Comparison of ENCODE assay signal across 1 cellular context in the genomic region with DNA sequence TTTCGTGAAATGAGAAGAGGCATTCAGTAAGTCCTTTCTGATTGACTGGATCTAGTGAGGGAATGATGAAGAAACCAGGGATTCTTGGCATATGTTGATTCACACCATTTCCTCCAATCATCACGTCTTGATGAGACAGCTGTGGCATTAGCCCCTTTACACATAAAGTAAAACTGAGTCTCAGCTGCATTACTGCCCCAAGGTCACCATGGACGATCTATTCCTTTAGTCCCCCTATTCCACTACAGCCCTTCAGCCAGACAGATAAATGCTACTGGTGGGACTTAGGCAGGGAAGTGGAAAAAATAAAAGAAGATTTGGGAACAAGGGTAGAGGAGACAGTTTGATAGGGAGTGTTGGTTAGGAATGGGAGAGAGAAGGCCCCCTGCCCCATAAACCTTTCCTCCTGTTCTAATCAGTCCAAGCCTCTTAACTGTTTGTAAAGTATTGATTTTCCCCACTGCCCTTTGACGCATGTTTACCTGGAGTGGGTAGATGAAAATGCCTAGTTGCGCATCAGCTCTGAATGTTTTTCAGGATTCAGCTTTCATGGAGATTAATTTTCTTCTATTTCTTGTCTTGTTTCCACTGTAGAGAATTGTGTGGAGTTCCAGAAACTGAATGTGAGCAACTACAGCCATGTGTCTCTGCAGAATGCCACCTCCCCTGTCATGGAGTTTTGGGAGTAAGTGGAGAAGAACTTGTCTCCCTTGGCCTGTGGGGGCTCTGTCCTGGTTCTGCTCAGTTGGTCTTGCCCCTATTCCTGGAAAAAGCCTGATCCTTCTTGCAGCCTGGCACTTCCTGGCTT.
TF ChIP-seq lines count a peak whose summit lies in the region.

No MANE protein-coding gene starts in this region.

TF ChIP-seq in HepG2, 621 proteins besides CTCF, POLR2A, EP300 and RAD21 (continued from another document and continues in another):
- no peak for TF ChIP-seq REST (IDR thresholded peaks at IDR 0.05; ENCODE audit: borderline replicate concordance in 1 of 2, low read depth in 1 of 2, low read length in 2 of 2)
- 0 out of 2 replicates have a peak, but pooled peaks have one; percentile 17 for TF ChIP-seq ZNF292 (CRISPR knock-in tag; IDR thresholded peaks at IDR 0.05; ENCODE audit: borderline replicate concordance, low read depth)
- TF ChIP-seq ZNF30 (CRISPR knock-in tag; IDR thresholded peaks at IDR 0.05) = no peak
- no peak for TF ChIP-seq SP1 (IDR thresholded peaks at IDR 0.05)
- no peak for TF ChIP-seq SP1 (CRISPR knock-in tag; IDR thresholded peaks at IDR 0.05)
- TF ChIP-seq JARID2 (CRISPR knock-in tag; IDR thresholded peaks at IDR 0.05; ENCODE audit: insufficient replicate concordance) = no peak
- no peak for TF ChIP-seq RARA (CRISPR knock-in tag; IDR thresholded peaks at IDR 0.05)
- TF ChIP-seq ZNF547 (CRISPR knock-in tag; IDR thresholded peaks at IDR 0.05) = no peak
- no peak for TF ChIP-seq GFI1 (CRISPR knock-in tag; IDR thresholded peaks at IDR 0.05; ENCODE audit: borderline replicate concordance)
- no peak for TF ChIP-seq ZNF792 (CRISPR knock-in tag; IDR thresholded peaks at IDR 0.05)
- TF ChIP-seq CREBL2 (CRISPR knock-in tag; IDR thresholded peaks at IDR 0.05; ENCODE audit: borderline replicate concordance) = no peak
- TF ChIP-seq ZBTB46 (CRISPR knock-in tag; IDR thresholded peaks at IDR 0.05; ENCODE audit: borderline replicate concordance) = no peak
- no peak for TF ChIP-seq NR2F2 (IDR thresholded peaks at IDR 0.05; ENCODE audit: borderline replicate concordance, low read depth)
- TF ChIP-seq FOXA1 (IDR thresholded peaks at IDR 0.05) = no peak
- no peak for TF ChIP-seq FOXA1 (CRISPR knock-in tag; IDR thresholded peaks at IDR 0.05)
- no peak for TF ChIP-seq ZBTB21 (CRISPR knock-in tag; IDR thresholded peaks at IDR 0.05)
- TF ChIP-seq ZNF883 (CRISPR knock-in tag; IDR thresholded peaks at IDR 0.05; ENCODE audit: not compliant biosample characterization) = no peak
- peak; percentile 68 for TF ChIP-seq GATAD2A (CRISPR knock-in tag; IDR thresholded peaks at IDR 0.05)
- no peak for TF ChIP-seq BATF2 (CRISPR knock-in tag; IDR thresholded peaks at IDR 0.05)
- no peak for TF ChIP-seq SYNCRIP (IDR thresholded peaks at IDR 0.05; ENCODE audit: insufficient read depth, low read depth, low read length)
- 0 out of 2 replicates have a peak, but pooled peaks have one; percentile 19 for TF ChIP-seq ZBTB20 (CRISPR knock-in tag; IDR thresholded peaks at IDR 0.05; ENCODE audit: borderline replicate concordance, low read depth)
- no peak for TF ChIP-seq GATA4 (IDR thresholded peaks at IDR 0.05; ENCODE audit: borderline replicate concordance, low read depth)
- TF ChIP-seq STAG1 (CRISPR knock-in tag; IDR thresholded peaks at IDR 0.05) = no peak
- peak; percentile 22; the same call in 1 of the 2 replicates for TF ChIP-seq ZMYM4 (CRISPR knock-in tag; IDR thresholded peaks at IDR 0.05)
- TF ChIP-seq PATZ1 (CRISPR knock-in tag; IDR thresholded peaks at IDR 0.05) = no peak
- TF ChIP-seq ZNF362 (CRISPR knock-in tag; IDR thresholded peaks at IDR 0.05; ENCODE audit: borderline replicate concordance) = no peak
- TF ChIP-seq ZNF788 (CRISPR knock-in tag; IDR thresholded peaks at IDR 0.05; ENCODE audit: borderline replicate concordance) = no peak
- TF ChIP-seq ZFP36 (IDR thresholded peaks at IDR 0.05; ENCODE audit: borderline replicate concordance, low read depth, low read length, partially characterized antibody) = no peak
- TF ChIP-seq TCF7 (IDR thresholded peaks at IDR 0.05; ENCODE audit: low read depth) = no peak
- TF ChIP-seq IRF2 (CRISPR knock-in tag; IDR thresholded peaks at IDR 0.05) = no peak
- no peak for TF ChIP-seq ZSCAN21 (CRISPR knock-in tag; IDR thresholded peaks at IDR 0.05; ENCODE audit: borderline replicate concordance)
- TF ChIP-seq, protein P1, sequence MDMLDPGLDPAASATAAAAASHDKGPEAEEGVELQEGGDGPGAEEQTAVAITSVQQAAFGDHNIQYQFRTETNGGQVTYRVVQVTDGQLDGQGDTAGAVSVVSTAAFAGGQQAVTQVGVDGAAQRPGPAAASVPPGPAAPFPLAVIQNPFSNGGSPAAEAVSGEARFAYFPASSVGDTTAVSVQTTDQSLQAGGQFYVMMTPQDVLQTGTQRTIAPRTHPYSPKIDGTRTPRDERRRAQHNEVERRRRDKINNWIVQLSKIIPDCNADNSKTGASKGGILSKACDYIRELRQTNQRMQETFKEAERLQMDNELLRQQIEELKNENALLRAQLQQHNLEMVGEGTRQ (IDR thresholded peaks at IDR 0.05; ENCODE audit: low read depth, low read length) = no peak
- TF ChIP-seq, protein P1 (CRISPR knock-in tag; IDR thresholded peaks at IDR 0.05; ENCODE audit: borderline replicate concordance) = no peak
- TF ChIP-seq PRPF4 (IDR thresholded peaks at IDR 0.05; ENCODE audit: low read depth, low read length, poor library complexity, severe bottlenecking) = no peak
- TF ChIP-seq BORCS8-MEF2B (CRISPR knock-in tag; IDR thresholded peaks at IDR 0.05) = no peak
- no peak for TF ChIP-seq ZNF160 (CRISPR knock-in tag; IDR thresholded peaks at IDR 0.05)
- TF ChIP-seq CENPBD1 (CRISPR knock-in tag; IDR thresholded peaks at IDR 0.05; ENCODE audit: borderline replicate concordance, low read depth) = no peak
- no peak for TF ChIP-seq SMAD1 (CRISPR knock-in tag; IDR thresholded peaks at IDR 0.05; ENCODE audit: borderline replicate concordance, low read depth)
- TF ChIP-seq NFYB (CRISPR knock-in tag; IDR thresholded peaks at IDR 0.05) = no peak
- TF ChIP-seq HHEX (CRISPR knock-in tag; IDR thresholded peaks at IDR 0.05) = no peak
- no peak for TF ChIP-seq ELF4 (CRISPR knock-in tag; IDR thresholded peaks at IDR 0.05; ENCODE audit: borderline replicate concordance)
- no peak for TF ChIP-seq PRMT3 (CRISPR knock-in tag; IDR thresholded peaks at IDR 0.05; ENCODE audit: borderline replicate concordance, low read depth)
- TF ChIP-seq, protein P2, sequence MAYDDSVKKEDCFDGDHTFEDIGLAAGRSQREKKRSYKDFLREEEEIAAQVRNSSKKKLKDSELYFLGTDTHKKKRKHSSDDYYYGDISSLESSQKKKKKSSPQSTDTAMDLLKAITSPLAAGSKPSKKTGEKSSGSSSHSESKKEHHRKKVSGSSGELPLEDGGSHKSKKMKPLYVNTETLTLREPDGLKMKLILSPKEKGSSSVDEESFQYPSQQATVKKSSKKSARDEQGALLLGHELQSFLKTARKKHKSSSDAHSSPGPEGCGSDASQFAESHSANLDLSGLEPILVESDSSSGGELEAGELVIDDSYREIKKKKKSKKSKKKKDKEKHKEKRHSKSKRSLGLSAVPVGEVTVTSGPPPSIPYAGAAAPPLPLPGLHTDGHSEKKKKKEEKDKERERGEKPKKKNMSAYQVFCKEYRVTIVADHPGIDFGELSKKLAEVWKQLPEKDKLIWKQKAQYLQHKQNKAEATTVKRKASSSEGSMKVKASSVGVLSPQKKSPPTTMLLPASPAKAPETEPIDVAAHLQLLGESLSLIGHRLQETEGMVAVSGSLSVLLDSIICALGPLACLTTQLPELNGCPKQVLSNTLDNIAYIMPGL (CRISPR knock-in tag; IDR thresholded peaks at IDR 0.05; ENCODE audit: borderline replicate concordance in 1 of 2, low read depth in 1 of 2) = no peak
- TF ChIP-seq, protein P3, sequence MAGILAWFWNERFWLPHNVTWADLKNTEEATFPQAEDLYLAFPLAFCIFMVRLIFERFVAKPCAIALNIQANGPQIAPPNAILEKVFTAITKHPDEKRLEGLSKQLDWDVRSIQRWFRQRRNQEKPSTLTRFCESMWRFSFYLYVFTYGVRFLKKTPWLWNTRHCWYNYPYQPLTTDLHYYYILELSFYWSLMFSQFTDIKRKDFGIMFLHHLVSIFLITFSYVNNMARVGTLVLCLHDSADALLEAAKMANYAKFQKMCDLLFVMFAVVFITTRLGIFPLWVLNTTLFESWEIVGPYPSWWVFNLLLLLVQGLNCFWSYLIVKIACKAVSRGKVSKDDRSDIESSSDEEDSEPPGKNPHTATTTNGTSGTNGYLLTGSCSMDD (CRISPR knock-in tag; IDR thresholded peaks at IDR 0.05) = no peak
- TF ChIP-seq THYN1 (CRISPR knock-in tag; IDR thresholded peaks at IDR 0.05; ENCODE audit: borderline replicate concordance, low read depth) = no peak
- TF ChIP-seq ZNF607 (CRISPR knock-in tag; IDR thresholded peaks at IDR 0.05; ENCODE audit: borderline replicate concordance) = no peak
- TF ChIP-seq AHR (CRISPR knock-in tag; IDR thresholded peaks at IDR 0.05) = no peak
- TF ChIP-seq RXRB (CRISPR knock-in tag; IDR thresholded peaks at IDR 0.05; ENCODE audit: borderline replicate concordance) = peak; percentile 50; the same call in 1 of the 2 replicates
- no peak for TF ChIP-seq HNRNPH1 (optimal IDR thresholded peaks at IDR 0.05; ENCODE audit: low read depth, low read length)
- no peak; the same call in 1 of the 2 replicates for TF ChIP-seq NFIC (IDR thresholded peaks at IDR 0.05; ENCODE audit: low read length)
- peak; percentile 45; the same call in 1 of the 2 replicates for TF ChIP-seq FOXK2 (IDR thresholded peaks at IDR 0.05)
- peak; percentile 32; the same call in 1 of the 2 replicates for TF ChIP-seq SALL1 (CRISPR knock-in tag; IDR thresholded peaks at IDR 0.05)
- TF ChIP-seq CCAR2 (optimal IDR thresholded peaks at IDR 0.05; ENCODE audit: low read depth, low read length) = no peak
